In genomic region chr7:158959954-158960353, GRCh38 we compare ENCODE assay signal across 23 cellular contexts.
"Had no signal": no experiment of that assay in that cellular context is flagged by ENCODE, and none has a peak within 500 bp of the region (broad histone marks: within the 10 kb centered on the region; RNA-seq: fewer than 3 reads in every experiment).

No MANE protein-coding gene starts in this region.

- H3K9me3 ChIP-seq: esophagus muscularis mucosa, gastroesophageal sphincter, heart left ventricle, lower lobe of right lung, mucosa of descending colon had no signal

- H3K27ac ChIP-seq: coronary artery, dorsolateral prefrontal cortex, esophagus muscularis mucosa, foreskin keratinocyte, gastroesophageal sphincter, heart left ventricle, hepatocyte, left lung, lower lobe of right lung had no signal

- FAIRE-seq: endothelial cell of umbilical vein, frontal cortex had no signal

- H3K4me1 ChIP-seq: foreskin keratinocyte had no signal

- DNase-seq: dermis blood vessel endothelial cell; dorsolateral prefrontal cortex; effector CD4-positive, alpha-beta T cell; effector memory CD4-positive, alpha-beta T cell; foreskin keratinocyte; heart left ventricle; hypothalamus; immature natural killer cell; islet precursor cell; left cardiac atrium; left ventricle myocardium superior; lower lobe of right lung; mesenchymal stem cell; mucosa of descending colon; naive B cell; naive thymus-derived CD8-positive, alpha-beta T cell had no signal

- H3K4me3 ChIP-seq: coronary artery, dorsolateral prefrontal cortex, esophagus muscularis mucosa, gastroesophageal sphincter, heart left ventricle, hepatocyte, left lung, lower lobe of right lung, mucosa of descending colon had no signal

- H3K36me3 ChIP-seq: esophagus muscularis mucosa, gastroesophageal sphincter, heart left ventricle, left lung, lower lobe of right lung had no signal
